ENCODE assay signal across 26 cellular contexts in the genomic region with DNA sequence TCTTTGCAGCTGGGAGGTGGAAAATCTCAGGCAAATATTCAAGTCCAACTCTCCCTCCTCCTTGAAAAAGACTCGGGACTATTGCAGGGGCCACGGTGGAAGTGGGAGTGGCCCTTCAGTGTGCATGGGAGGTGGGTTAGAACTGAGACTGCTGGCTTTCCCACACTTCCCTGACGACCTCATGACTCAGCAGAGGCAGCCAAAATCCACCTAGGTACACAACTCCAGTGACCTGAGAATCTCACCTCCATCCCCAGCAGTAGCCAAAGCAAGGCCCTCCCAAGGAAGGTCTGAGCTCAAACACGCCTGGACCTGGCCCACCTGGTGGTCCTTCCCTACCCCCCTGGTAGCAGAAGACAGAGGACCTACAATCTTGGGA. TPM values are rescaled to one million over a fixed set of nuclear protein-coding genes. Genes with fewer than 3 reads are reported as not detected.
DNase-seq lines count a peak whose midpoint lies in the region; ATAC-seq, FAIRE-seq and TF ChIP-seq lines count a peak whose summit lies in the region.
"Had no signal": no experiment of that assay in that cellular context is flagged by ENCODE, and none has a peak within 500 bp of the region (broad histone marks: within the 10 kb centered on the region; RNA-seq: fewer than 3 reads in every experiment).

No MANE protein-coding gene starts in this region.

- FAIRE-seq in H1 (lab: Jason Lieb, UNC): no peak
- FAIRE-seq: A204.1, GM12878, GM19239, H54 had no signal

- TF ChIP-seq RAD21 in H1 (IDR thresholded peaks at IDR 0.05 in 1 of 2, conservative IDR thresholded peaks at IDR 0.05 in 1 of 2; ENCODE audit: low read depth in 2 of 2, low read length in 2 of 2): no peak

- no peaks in the 10 kb centered on the region for H4K20me1 ChIP-seq in PC-3 (ENCODE audit: low read length)
- H4K20me1 ChIP-seq in H1 (replicated peaks in 1 of 2; ENCODE audit: control insufficient read depth in 1 of 2, insufficient read depth in 2 of 2, low read length in 2 of 2): no peaks in the 10 kb centered on the region

- H3K9ac ChIP-seq in PC-3 (ENCODE audit: low read length) (no peak overlapping the region), H1 (replicated peaks in 1 of 4; ENCODE audit: extremely low read depth in 1 of 4, low read depth in 3 of 4, low read length in 3 of 4) (no peak overlapping the region), trophoblast cell (ENCODE audit: low read length) (no peak overlapping the region)
- H3K9ac ChIP-seq: GM23248 had no signal

- CTCF ChIA-PET in PC-3 (lab: Charles Lee) (no interaction called here), H1 (lab: Charles Lee; ENCODE audit: partially characterized antibody) (interaction anchor here (0.8 kb wide), 1 partner anchor 10 kb away, joined by 3 read pairs; no protein-coding TSS in a partner anchor)

- H3K79me1 ChIP-seq in H1 (ENCODE audit: low read depth, low read length) (no peaks in the 10 kb centered on the region), trophoblast cell (ENCODE audit: low read length) (peaks cover 2% of the 10 kb centered on the region)

- no peak overlapping the region for H2BK15ac ChIP-seq in H1 (ENCODE audit: low read length)

- no peak for TF ChIP-seq POLR2A in H1 (IDR thresholded peaks at IDR 0.05; ENCODE audit: control extremely low read depth in 1 of 2, low read depth in 2 of 2, low read length in 2 of 2)

- no peaks in the 10 kb centered on the region for H3K36me3 ChIP-seq in PC-3 (ENCODE audit: low read depth, low read length)
- H3K36me3 ChIP-seq in H1 (ENCODE audit: control insufficient read depth in 2 of 4, insufficient read depth in 4 of 4, low read length in 3 of 4): no peaks in the 10 kb centered on the region
- no peaks in the 10 kb centered on the region for H3K36me3 ChIP-seq in trophoblast cell (ENCODE audit: control insufficient read depth in 1 of 2, insufficient read depth in 2 of 2, low read length in 2 of 2)
- H3K36me3 ChIP-seq in lower lobe of right lung: no peaks in the 10 kb centered on the region

- H2BK120ac ChIP-seq in H1 (replicated peaks; ENCODE audit: low read depth, low read length) (no peak overlapping the region), trophoblast cell (ENCODE audit: insufficient read depth, low read length, poor library complexity) (no peak overlapping the region)

- peak overlapping the region; percentile 71; the same call in 1 of the 2 replicates for H4K8ac ChIP-seq in H1 (ENCODE audit: extremely low read depth, insufficient read depth, low read length)
- H4K8ac ChIP-seq in trophoblast cell (ENCODE audit: low read depth, low read length): no peak overlapping the region

- H3K27me3 ChIP-seq in PC-3 (ENCODE audit: low read length): no peaks in the 10 kb centered on the region
- no peaks in the 10 kb centered on the region for H3K27me3 ChIP-seq in H1 (replicated peaks in 1 of 4; ENCODE audit: control insufficient read depth in 3 of 4, extremely low read depth in 1 of 4, insufficient read depth in 3 of 4, low read length in 3 of 4)
- H3K27me3 ChIP-seq in trophoblast cell (ENCODE audit: insufficient read depth, low read length): no peaks in the 10 kb centered on the region
- no peaks in the 10 kb centered on the region for H3K27me3 ChIP-seq in lower lobe of right lung (ENCODE audit: low read depth)

- no peak overlapping the region for H3K4me3 ChIP-seq in PC-3 (ENCODE audit: low read length)
- H3K4me3 ChIP-seq in H1 (ENCODE audit: extremely low read depth in 1 of 4, insufficient read depth in 2 of 4, low read depth in 3 of 4, low read length in 4 of 4): no peak overlapping the region
- no peak overlapping the region for H3K4me3 ChIP-seq in trophoblast cell (ENCODE audit: low read depth, low read length)
- no peak overlapping the region for H3K4me3 ChIP-seq in lower lobe of right lung
- H3K4me3 ChIP-seq: GM12878, GM23248 had no signal

- H3K4me1 ChIP-seq in PC-3 (ENCODE audit: insufficient read depth, low read length) (peaks cover 9% of the 10 kb centered on the region; the same call in 1 of the 2 replicates), H1 (replicated peaks in 1 of 4; ENCODE audit: control insufficient read depth in 3 of 4, insufficient read depth in 4 of 4, low read length in 3 of 4) (no peaks in the 10 kb centered on the region), trophoblast cell (ENCODE audit: control insufficient read depth in 1 of 2, insufficient read depth in 2 of 2, low read length in 2 of 2) (peaks cover 3 to 4% of the 10 kb centered on the region in 2 experiments), lower lobe of right lung (no peaks in the 10 kb centered on the region)
- H3K4me1 ChIP-seq: Caco-2 had no signal

- H4K5ac ChIP-seq in H1 (ENCODE audit: insufficient read length, low read depth, low read length): no peak overlapping the region

- 82% methylated on average over 4 of the region's 4 CpGs; no CpG with 5 or more reads in 1 of the 2 experiments for WGBS in H1 (ENCODE audit: extremely low coverage in 1 of 2, insufficient coverage in 1 of 2, insufficient read length in 1 of 2, insufficient replicate concordance in 2 of 2, low coverage in 1 of 2, low lambda C conversion rate in 2 of 2, missing lambda C conversion rate in 1 of 2), 2 experiments
- no CpG with 5 or more reads among the region's 4 CpGs for WGBS in trophoblast cell (ENCODE audit: extremely low coverage, insufficient coverage, insufficient read length)

- intact Hi-C loops in PC-3 (cut with micrococcal nuclease) (no loop called here), lower lobe of right lung (cut with DNase I) (no loop called here)

- no peak overlapping the region for H3K4ac ChIP-seq in H1 (replicated peaks; ENCODE audit: insufficient read length, low read depth, low read length)
- H3K4ac ChIP-seq in trophoblast cell (ENCODE audit: low read depth, low read length): no peak overlapping the region

- no peak overlapping the region for H4K91ac ChIP-seq in H1 (replicated peaks; ENCODE audit: insufficient read length, low read length)
- H4K91ac ChIP-seq in trophoblast cell (ENCODE audit: low read depth, low read length): peak overlapping the region; percentile 73

- peak; percentile 30 for DNase-seq in PC-3
- no peak for DNase-seq in H1 (ENCODE audit: low read depth in 1 of 2, low spot score in 2 of 2)
- DNase-seq in left lobe of liver (ENCODE audit: low spot score): peak; percentile 61
- DNase-seq in trophoblast cell: no peak
- no peak for DNase-seq in caudate nucleus (lab: John Stamatoyannopoulos, UW)
- DNase-seq in LoVo (ENCODE audit: low spot score): no peak
- no peak for DNase-seq in lower lobe of right lung
- DNase-seq: AML-193; Caco-2; CD4-positive, alpha-beta T cell; DMS153; DMS79; GF-D8; GM23248; HCEC 1CT; IMR-90; KBM-7 had no signal

- H3K56ac ChIP-seq in H1 (replicated peaks; ENCODE audit: insufficient read length, low read depth, low read length): no peak overlapping the region

- H3K18ac ChIP-seq in H1 (ENCODE audit: extremely low read depth, low read length) (no peak overlapping the region), trophoblast cell (ENCODE audit: low read length) (peak overlapping the region; percentile 53)

- no peaks in the 10 kb centered on the region for H3K9me2 ChIP-seq in PC-3 (replicated peaks; ENCODE audit: low read length)

- no peaks in the 10 kb centered on the region for H3F3A ChIP-seq in PC-3 (ENCODE audit: low read length, unreplicated experiment)

- H2BK20ac ChIP-seq in H1 (ENCODE audit: low read length): no peak overlapping the region

- H3K23me2 ChIP-seq in H1 (ENCODE audit: low read depth, low read length): no peaks in the 10 kb centered on the region

- POLR2A ChIA-PET in PC-3 (lab: Charles Lee; ENCODE audit: unreplicated experiment): no interaction called here
- POLR2A ChIA-PET in H1 (lab: Charles Lee; ENCODE audit: partially characterized antibody): no interaction called here

- peak overlapping the region; percentile 27 for H3K27ac ChIP-seq in PC-3 (ENCODE audit: low read length)
- H3K27ac ChIP-seq in H1 (ENCODE audit: low read depth, low read length): no peak overlapping the region
- H3K27ac ChIP-seq in trophoblast cell (ENCODE audit: low read depth, low read length): no peak overlapping the region
- no peak overlapping the region for H3K27ac ChIP-seq in caudate nucleus (ENCODE audit: low read depth, low read length)
- H3K27ac ChIP-seq in lower lobe of right lung: no peak overlapping the region
- H3K27ac ChIP-seq: C4-2B, GM23248, HL-60 had no signal

- ATAC-seq in PC-3: no peak
- ATAC-seq in left lobe of liver: peak; percentile 84
- no peak for ATAC-seq in GM18502 (IDR thresholded peaks at IDR 0.05; ENCODE audit: poor library complexity, unreplicated experiment)
- no peak for ATAC-seq in lower lobe of right lung
- ATAC-seq: GM12878 had no signal

- H3K79me2 ChIP-seq in PC-3 (ENCODE audit: low read length) (no peaks in the 10 kb centered on the region), H1 (ENCODE audit: control insufficient read depth in 1 of 2, insufficient read depth in 2 of 2, low read length in 2 of 2) (no peaks in the 10 kb centered on the region), trophoblast cell (ENCODE audit: control insufficient read depth, insufficient read depth, low read length, poor library complexity) (no peaks in the 10 kb centered on the region)

- BruUV-seq in PC-3 (replicated peaks; lab: Mats Ljungman, UMichigan): no TSS peak

- peak overlapping the region; percentile 54 for H4K12ac ChIP-seq in trophoblast cell (ENCODE audit: low read depth, low read length)

- H3K9me3 ChIP-seq in PC-3 (ENCODE audit: low read length) (no peaks in the 10 kb centered on the region), H1 (ENCODE audit: insufficient read depth in 2 of 2, low read depth in 1 of 2, low read length in 1 of 2) (no peaks in the 10 kb centered on the region), trophoblast cell (ENCODE audit: insufficient read depth, low read depth, low read length) (no peaks in the 10 kb centered on the region), lower lobe of right lung (no peaks in the 10 kb centered on the region)

- H3K4me2 ChIP-seq in PC-3 (ENCODE audit: low read length) (no peak overlapping the region), H1 (ENCODE audit: insufficient read depth in 1 of 2, low read depth in 2 of 2, low read length in 2 of 2) (no peak overlapping the region), trophoblast cell (ENCODE audit: low read length) (no peak overlapping the region)

- H2BK5ac ChIP-seq in H1 (ENCODE audit: low read depth, low read length) (no peak overlapping the region), trophoblast cell (ENCODE audit: low read depth, low read length, poor library complexity) (no peak overlapping the region)

- no peak overlapping the region for H2AK5ac ChIP-seq in H1 (ENCODE audit: low read depth, low read length)
- H2AK5ac ChIP-seq in trophoblast cell (ENCODE audit: low read length): peak overlapping the region; percentile 79

- H3K23ac ChIP-seq in H1 (ENCODE audit: insufficient read length): no peak overlapping the region
- H3K23ac ChIP-seq in trophoblast cell (ENCODE audit: low read length): no peak overlapping the region

- no peak for TF ChIP-seq CTCF in PC-3 (conservative IDR thresholded peaks at IDR 0.05; ENCODE audit: low read depth, low read length)
- no peak for TF ChIP-seq CTCF in H1 (IDR thresholded peaks at IDR 0.05; ENCODE audit: control extremely low read depth in 1 of 3, insufficient read depth in 1 of 3, low read depth in 1 of 3, low read length in 3 of 3)
- TF ChIP-seq CTCF in lower lobe of right lung (IDR thresholded peaks at IDR 0.05): no peak

- H2AFZ ChIP-seq in PC-3 (ENCODE audit: low read length): peak overlapping the region; percentile 5; the same call in 1 of the 2 replicates
- no peak overlapping the region for H2AFZ ChIP-seq in H1 (ENCODE audit: low read length)
- no peak overlapping the region for H2AFZ ChIP-seq in trophoblast cell (ENCODE audit: insufficient read depth, low read length, poor library complexity)
- H2AFZ ChIP-seq: GM23248 had no signal

- H3K14ac ChIP-seq in H1 (ENCODE audit: insufficient read length) (no peak overlapping the region), trophoblast cell (ENCODE audit: low read length) (peak overlapping the region; percentile 37)

- H2BK12ac ChIP-seq in H1 (ENCODE audit: low read depth, low read length): no peak overlapping the region
- no peak overlapping the region for H2BK12ac ChIP-seq in trophoblast cell (ENCODE audit: low read length)

- TF ChIP-seq EP300 in H1 (IDR thresholded peaks at IDR 0.05; ENCODE audit: borderline replicate concordance in 1 of 2, low read depth in 2 of 2, low read length in 2 of 2): no peak

RNA-seq across cellular contexts. Expression of a gene that starts 6.2 kb away (rescaled TPM):
- total RNA-seq in PC-3 (2014; rRNA removed): not detected in 2 replicates
- total RNA-seq in H1 (2021; fragmentation: NEBNext Ultra II Directional; extraction: Animal tissue kit (Norgen Biotek cat#: 25700)): not detected in 2 replicates
- not detected in 2 replicates for polyA plus RNA-seq in H1 (2011; rRNA removed)
- polyA plus RNA-seq in H1 (2011; cell fraction: cytosol; rRNA removed): not detected
- polyA plus RNA-seq in H1 (2011; cell fraction: nucleus; rRNA removed): not detected
- polyA plus RNA-seq in H1 (2012, experiment 1 of 2): not detected in 4 replicates
- polyA plus RNA-seq in H1 (2012, experiment 2 of 2): not detected
- polyA plus RNA-seq in H1 (2013, experiment 1 of 2): not detected
- polyA plus RNA-seq in H1 (2013, experiment 2 of 2): not detected
- polyA minus RNA-seq in H1 (2011; rRNA and poly(A)+ RNA removed): not detected in 2 replicates
- polyA minus RNA-seq in H1 (2011; cell fraction: cytosol; rRNA and poly(A)+ RNA removed): not detected
- polyA minus RNA-seq in H1 (2011; cell fraction: nucleus; rRNA and poly(A)+ RNA removed): not detected
- total RNA-seq in left lobe of liver: 9.8 TPM
- 0.15 TPM in 2 replicates for polyA plus RNA-seq in trophoblast cell (2013)
- 0.18 TPM for total RNA-seq in lower lobe of right lung
- total RNA-seq: CD4-positive, alpha-beta T cell; GM23248; HT1080; IMR-90 had no signal
- polyA plus RNA-seq: BJ, GM12878, GM23248, IMR-90 had no signal

Comparison
In these comparisons a context has a peak if more than half of its experiments do, and no peak if none do; other contexts are left out.
1. DNase-seq: peak in PC-3 (single experiment) and left lobe of liver (single experiment); none in H1 (0 of 2), trophoblast cell (0 of 2), caudate nucleus (0 of 61), LoVo (single experiment) and lower lobe of right lung (single experiment).